Comparison of ENCODE assay signal across 1 cellular context in genomic region chr1:151254217-151255213, GRCh38.
TF ChIP-seq lines count a peak whose summit lies in the region.

Gene PSMD4, plus strand, starts transcription at chr1:151254734. Its CDS starts 49 bp downstream, at chr1:151254783.

TF ChIP-seq in GM23338, 12 proteins besides CTCF, POLR2A, EP300 and RAD21 (continued from another document):
- no peak for TF ChIP-seq CREB1 (CRISPR knock-in tag; IDR thresholded peaks at IDR 0.05; ENCODE audit: low read depth)
- TF ChIP-seq, protein P1, sequence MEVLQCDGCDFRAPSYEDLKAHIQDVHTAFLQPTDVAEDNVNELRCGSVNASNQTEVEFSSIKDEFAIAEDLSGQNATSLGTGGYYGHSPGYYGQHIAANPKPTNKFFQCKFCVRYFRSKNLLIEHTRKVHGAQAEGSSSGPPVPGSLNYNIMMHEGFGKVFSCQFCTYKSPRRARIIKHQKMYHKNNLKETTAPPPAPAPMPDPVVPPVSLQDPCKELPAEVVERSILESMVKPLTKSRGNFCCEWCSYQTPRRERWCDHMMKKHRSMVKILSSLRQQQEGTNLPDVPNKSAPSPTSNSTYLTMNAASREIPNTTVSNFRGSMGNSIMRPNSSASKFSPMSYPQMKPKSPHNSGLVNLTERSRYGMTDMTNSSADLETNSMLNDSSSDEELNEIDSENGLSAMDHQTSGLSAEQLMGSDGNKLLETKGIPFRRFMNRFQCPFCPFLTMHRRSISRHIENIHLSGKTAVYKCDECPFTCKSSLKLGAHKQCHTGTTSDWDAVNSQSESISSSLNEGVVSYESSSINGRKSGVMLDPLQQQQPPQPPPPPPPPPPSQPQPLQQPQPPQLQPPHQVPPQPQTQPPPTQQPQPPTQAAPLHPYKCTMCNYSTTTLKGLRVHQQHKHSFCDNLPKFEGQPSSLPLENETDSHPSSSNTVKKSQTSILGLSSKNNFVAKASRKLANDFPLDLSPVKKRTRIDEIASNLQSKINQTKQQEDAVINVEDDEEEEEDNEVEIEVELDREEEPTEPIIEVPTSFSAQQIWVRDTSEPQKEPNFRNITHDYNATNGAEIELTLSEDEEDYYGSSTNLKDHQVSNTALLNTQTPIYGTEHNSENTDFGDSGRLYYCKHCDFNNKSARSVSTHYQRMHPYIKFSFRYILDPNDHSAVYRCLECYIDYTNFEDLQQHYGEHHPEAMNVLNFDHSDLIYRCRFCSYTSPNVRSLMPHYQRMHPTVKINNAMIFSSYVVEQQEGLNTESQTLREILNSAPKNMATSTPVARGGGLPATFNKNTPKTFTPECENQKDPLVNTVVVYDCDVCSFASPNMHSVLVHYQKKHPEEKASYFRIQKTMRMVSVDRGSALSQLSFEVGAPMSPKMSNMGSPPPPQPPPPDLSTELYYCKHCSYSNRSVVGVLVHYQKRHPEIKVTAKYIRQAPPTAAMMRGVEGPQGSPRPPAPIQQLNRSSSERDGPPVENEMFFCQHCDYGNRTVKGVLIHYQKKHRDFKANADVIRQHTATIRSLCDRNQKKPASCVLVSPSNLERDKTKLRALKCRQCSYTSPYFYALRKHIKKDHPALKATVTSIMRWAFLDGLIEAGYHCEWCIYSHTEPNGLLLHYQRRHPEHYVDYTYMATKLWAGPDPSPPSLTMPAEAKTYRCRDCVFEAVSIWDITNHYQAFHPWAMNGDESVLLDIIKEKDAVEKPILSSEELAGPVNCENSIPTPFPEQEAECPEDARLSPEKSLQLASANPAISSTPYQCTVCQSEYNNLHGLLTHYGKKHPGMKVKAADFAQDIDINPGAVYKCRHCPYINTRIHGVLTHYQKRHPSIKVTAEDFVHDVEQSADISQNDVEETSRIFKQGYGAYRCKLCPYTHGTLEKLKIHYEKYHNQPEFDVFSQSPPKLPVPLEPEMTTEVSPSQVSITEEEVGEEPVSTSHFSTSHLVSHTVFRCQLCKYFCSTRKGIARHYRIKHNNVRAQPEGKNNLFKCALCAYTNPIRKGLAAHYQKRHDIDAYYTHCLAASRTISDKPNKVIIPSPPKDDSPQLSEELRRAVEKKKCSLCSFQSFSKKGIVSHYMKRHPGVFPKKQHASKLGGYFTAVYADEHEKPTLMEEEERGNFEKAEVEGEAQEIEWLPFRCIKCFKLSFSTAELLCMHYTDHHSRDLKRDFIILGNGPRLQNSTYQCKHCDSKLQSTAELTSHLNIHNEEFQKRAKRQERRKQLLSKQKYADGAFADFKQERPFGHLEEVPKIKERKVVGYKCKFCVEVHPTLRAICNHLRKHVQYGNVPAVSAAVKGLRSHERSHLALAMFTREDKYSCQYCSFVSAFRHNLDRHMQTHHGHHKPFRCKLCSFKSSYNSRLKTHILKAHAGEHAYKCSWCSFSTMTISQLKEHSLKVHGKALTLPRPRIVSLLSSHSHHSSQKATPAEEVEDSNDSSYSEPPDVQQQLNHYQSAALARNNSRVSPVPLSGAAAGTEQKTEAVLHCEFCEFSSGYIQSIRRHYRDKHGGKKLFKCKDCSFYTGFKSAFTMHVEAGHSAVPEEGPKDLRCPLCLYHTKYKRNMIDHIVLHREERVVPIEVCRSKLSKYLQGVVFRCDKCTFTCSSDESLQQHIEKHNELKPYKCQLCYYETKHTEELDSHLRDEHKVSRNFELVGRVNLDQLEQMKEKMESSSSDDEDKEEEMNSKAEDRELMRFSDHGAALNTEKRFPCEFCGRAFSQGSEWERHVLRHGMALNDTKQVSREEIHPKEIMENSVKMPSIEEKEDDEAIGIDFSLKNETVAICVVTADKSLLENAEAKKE (CRISPR knock-in tag; IDR thresholded peaks at IDR 0.05), result no peak
- no peak for TF ChIP-seq EZH2phosphoT487 (IDR thresholded peaks at IDR 0.05; ENCODE audit: unreplicated experiment)
- no peak for TF ChIP-seq NANOG (IDR thresholded peaks at IDR 0.05; ENCODE audit: borderline replicate concordance)
